ENCODE assay signal across 15 cellular contexts in the genomic region with DNA sequence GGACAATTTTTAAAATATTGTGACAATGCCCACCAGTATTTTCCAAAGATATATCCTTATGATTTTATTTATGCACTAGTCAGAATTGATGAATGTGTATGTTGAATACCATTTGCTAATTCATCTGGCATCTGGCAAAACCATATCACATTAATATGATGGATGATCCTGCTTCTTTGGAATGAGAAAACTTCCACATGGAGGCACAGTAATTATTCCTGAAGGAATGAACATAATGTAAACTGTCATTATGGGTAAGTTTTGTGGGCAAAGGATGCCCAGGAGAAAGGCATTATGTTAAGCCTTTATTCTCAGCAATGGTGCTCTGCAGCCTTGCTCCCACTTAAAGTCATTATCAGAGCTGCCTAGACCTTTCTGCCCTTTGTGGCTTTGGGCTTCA.
"Had no signal": no experiment of that assay in that cellular context is flagged by ENCODE, and none has a peak within 500 bp of the region (broad histone marks: within the 10 kb centered on the region; RNA-seq: fewer than 3 reads in every experiment).

No MANE protein-coding gene starts in this region.

- DNase-seq: activated CD4-positive, alpha-beta memory T cell treated with anti-CD3 and anti-CD28 coated beads, Interleukin-2, amount 10 ng/mL, durations not matched to agents 7 days and 5 days; activated CD4-positive, alpha-beta T cell treated with anti-CD3 and anti-CD28 coated beads for 36 hours; activated gamma-delta T cell; activated T-cell treated with anti-CD3 and anti-CD28 coated beads, Interleukin-2, amount 50 U/mL, for 48 hours; amniotic stem cell; central memory CD4-positive, alpha-beta T cell; colonic mucosa; foreskin melanocyte; head of caudate nucleus; immature natural killer cell; nucleus accumbens; small intestine; T-cell; T1000; upper lobe of left lung had no signal

- H3K4me1 ChIP-seq: colonic mucosa had no signal

- H3K4me3 ChIP-seq: colonic mucosa, upper lobe of left lung had no signal

- FAIRE-seq: small intestine had no signal

- H3K36me3 ChIP-seq: colonic mucosa, upper lobe of left lung had no signal

- H3K27me3 ChIP-seq: colonic mucosa, upper lobe of left lung had no signal

- H3K27ac ChIP-seq: colonic mucosa, upper lobe of left lung had no signal

- H3K9me3 ChIP-seq: colonic mucosa, upper lobe of left lung had no signal
